Comparison of ENCODE assay signal across 1 cellular context in the genomic region with DNA sequence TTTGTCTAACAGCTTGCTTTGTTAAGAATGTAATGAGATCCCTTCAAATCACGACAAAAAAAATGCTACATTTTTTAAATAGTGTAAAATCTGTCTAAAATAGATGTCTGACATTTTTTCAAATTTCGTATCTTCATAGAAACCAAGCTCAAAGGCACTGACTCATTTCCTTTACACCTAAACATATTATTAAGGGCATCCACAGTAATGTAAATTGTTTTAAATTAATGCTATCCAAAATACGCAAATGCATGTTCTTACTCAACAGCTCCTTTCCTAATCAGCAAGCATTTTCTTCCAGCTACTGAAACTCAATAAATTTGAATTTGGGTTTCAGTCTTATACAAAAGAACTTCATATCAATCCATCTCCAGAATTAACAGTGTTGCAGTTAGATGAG.
TF ChIP-seq lines count a peak whose summit lies in the region.

No MANE protein-coding gene starts in this region.

TF ChIP-seq in WTC11, 78 proteins besides CTCF, POLR2A, EP300 and RAD21 (continued from another document):
- TF ChIP-seq, protein P1, sequence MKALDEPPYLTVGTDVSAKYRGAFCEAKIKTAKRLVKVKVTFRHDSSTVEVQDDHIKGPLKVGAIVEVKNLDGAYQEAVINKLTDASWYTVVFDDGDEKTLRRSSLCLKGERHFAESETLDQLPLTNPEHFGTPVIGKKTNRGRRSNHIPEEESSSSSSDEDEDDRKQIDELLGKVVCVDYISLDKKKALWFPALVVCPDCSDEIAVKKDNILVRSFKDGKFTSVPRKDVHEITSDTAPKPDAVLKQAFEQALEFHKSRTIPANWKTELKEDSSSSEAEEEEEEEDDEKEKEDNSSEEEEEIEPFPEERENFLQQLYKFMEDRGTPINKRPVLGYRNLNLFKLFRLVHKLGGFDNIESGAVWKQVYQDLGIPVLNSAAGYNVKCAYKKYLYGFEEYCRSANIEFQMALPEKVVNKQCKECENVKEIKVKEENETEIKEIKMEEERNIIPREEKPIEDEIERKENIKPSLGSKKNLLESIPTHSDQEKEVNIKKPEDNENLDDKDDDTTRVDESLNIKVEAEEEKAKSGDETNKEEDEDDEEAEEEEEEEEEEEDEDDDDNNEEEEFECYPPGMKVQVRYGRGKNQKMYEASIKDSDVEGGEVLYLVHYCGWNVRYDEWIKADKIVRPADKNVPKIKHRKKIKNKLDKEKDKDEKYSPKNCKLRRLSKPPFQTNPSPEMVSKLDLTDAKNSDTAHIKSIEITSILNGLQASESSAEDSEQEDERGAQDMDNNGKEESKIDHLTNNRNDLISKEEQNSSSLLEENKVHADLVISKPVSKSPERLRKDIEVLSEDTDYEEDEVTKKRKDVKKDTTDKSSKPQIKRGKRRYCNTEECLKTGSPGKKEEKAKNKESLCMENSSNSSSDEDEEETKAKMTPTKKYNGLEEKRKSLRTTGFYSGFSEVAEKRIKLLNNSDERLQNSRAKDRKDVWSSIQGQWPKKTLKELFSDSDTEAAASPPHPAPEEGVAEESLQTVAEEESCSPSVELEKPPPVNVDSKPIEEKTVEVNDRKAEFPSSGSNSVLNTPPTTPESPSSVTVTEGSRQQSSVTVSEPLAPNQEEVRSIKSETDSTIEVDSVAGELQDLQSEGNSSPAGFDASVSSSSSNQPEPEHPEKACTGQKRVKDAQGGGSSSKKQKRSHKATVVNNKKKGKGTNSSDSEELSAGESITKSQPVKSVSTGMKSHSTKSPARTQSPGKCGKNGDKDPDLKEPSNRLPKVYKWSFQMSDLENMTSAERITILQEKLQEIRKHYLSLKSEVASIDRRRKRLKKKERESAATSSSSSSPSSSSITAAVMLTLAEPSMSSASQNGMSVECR (CRISPR knock-in tag; IDR thresholded peaks at IDR 0.05; ENCODE audit: borderline replicate concordance): no peak
- TF ChIP-seq JUN (CRISPR knock-in tag; IDR thresholded peaks at IDR 0.05): no peak
- TF ChIP-seq RELA (CRISPR knock-in tag; IDR thresholded peaks at IDR 0.05; ENCODE audit: borderline replicate concordance): no peak
- TF ChIP-seq, protein P2, sequence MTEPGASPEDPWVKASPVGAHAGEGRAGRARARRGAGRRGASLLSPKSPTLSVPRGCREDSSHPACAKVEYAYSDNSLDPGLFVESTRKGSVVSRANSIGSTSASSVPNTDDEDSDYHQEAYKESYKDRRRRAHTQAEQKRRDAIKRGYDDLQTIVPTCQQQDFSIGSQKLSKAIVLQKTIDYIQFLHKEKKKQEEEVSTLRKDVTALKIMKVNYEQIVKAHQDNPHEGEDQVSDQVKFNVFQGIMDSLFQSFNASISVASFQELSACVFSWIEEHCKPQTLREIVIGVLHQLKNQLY (CRISPR knock-in tag; IDR thresholded peaks at IDR 0.05): no peak
- no peak for TF ChIP-seq TEAD4 (CRISPR knock-in tag; IDR thresholded peaks at IDR 0.05)
